In the genomic region with DNA sequence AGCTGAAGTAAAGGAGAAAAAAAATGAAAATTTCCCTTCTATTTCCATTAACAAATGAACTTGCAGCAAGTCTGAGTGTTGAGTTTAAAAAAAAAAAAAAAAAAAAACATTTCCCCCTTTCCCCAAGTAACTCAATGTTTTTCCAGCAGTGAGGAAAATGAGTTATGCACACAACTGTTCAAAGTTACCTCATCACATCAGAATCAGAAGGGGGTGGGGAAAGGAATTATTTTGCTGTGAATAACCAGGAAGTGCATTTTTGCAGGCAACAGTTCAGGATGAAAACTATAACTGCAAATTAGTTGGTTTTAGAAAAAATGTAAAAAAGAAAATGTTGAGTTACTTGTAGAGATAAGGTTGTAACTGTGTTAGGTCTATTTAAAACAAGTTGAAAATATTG, we compare ENCODE assay signal across 10 cellular contexts.
DNase-seq lines count a peak whose midpoint lies in the region; ATAC-seq, FAIRE-seq and TF ChIP-seq lines count a peak whose summit lies in the region.
"Had no signal": no experiment of that assay in that cellular context is flagged by ENCODE, and none has a peak within 500 bp of the region (broad histone marks: within the 10 kb centered on the region; RNA-seq: fewer than 3 reads in every experiment).

No MANE protein-coding gene starts in this region.

- H3K4me2 ChIP-seq in Karpas-422 (ENCODE audit: low read depth, low read length, poor library complexity, severe bottlenecking): no peak overlapping the region

- TF ChIP-seq POLR2A in stomach (IDR thresholded peaks at IDR 0.05): no peak

- H3K4me1 ChIP-seq in ACC112 (ENCODE audit: control insufficient read depth, insufficient read depth, low read length, unreplicated experiment) (peaks cover 31% of the 10 kb centered on the region), kidney (ENCODE audit: control insufficient read depth in 1 of 2, insufficient read depth in 1 of 2, low read depth in 1 of 2, low read length in 2 of 2) (peaks cover 0 to 6% of the 10 kb centered on the region in 2 donors), Karpas-422 (ENCODE audit: low read length) (peaks cover 5% of the 10 kb centered on the region; the same call in 1 of the 2 replicates), stomach (peaks cover 0 to 17% (median 6%) of the 10 kb centered on the region in 4 donors)

- no peak overlapping the region for H3K4me3 ChIP-seq in ACC112 (ENCODE audit: low read depth, low read length)
- H3K4me3 ChIP-seq in astrocyte of the cerebellum (ENCODE audit: low read depth, low read length): no peak overlapping the region
- H3K4me3 ChIP-seq in kidney (ENCODE audit: low read length in 2 of 2): no peak overlapping the region
- H3K4me3 ChIP-seq in Karpas-422 (ENCODE audit: low read length): no peak overlapping the region
- no peak overlapping the region for H3K4me3 ChIP-seq in stomach

- TF ChIP-seq EP300 in stomach (IDR thresholded peaks at IDR 0.05): no peak

- H3K27ac ChIP-seq in ACC112 (ENCODE audit: low read depth, low read length) (peak overlapping the region; percentile 45), kidney (ENCODE audit: low read depth in 2 of 2, low read length in 2 of 2) (no peak overlapping the region), Karpas-422 (ENCODE audit: low read length) (no peak overlapping the region), stomach (peak overlapping the region in 1 of 5 donors; percentile 11)
- H3K27ac ChIP-seq: VCaP had no signal

- peak; percentile 88 for FAIRE-seq in kidney (lab: Jason Lieb, UNC)

- no peak for TF ChIP-seq CTCF in astrocyte of the cerebellum (IDR thresholded peaks at IDR 0.05; ENCODE audit: low read depth, low read length, missing control alignments)
- no peak for TF ChIP-seq CTCF in kidney (IDR thresholded peaks at IDR 0.05; ENCODE audit: borderline replicate concordance, extremely low read depth, insufficient read depth)
- TF ChIP-seq CTCF in stomach (IDR thresholded peaks at IDR 0.05): no peak

- H2AFZ ChIP-seq in ACC112 (ENCODE audit: low read length, unreplicated experiment) (peak overlapping the region; percentile 54), Karpas-422 (ENCODE audit: low read length) (no peak overlapping the region)

- no peaks in the 10 kb centered on the region for H3K36me3 ChIP-seq in ACC112 (ENCODE audit: insufficient read depth, low read length)
- H3K36me3 ChIP-seq in kidney (ENCODE audit: control insufficient read depth in 1 of 2, insufficient read depth in 2 of 2, low read length in 2 of 2): no peaks in the 10 kb centered on the region
- no peaks in the 10 kb centered on the region for H3K36me3 ChIP-seq in Karpas-422 (ENCODE audit: insufficient read depth, low read length)
- H3K36me3 ChIP-seq in stomach: no peaks in the 10 kb centered on the region

- no peaks in the 10 kb centered on the region for H3K9me2 ChIP-seq in Karpas-422 (replicated peaks; ENCODE audit: insufficient read depth, low read length)

- intact Hi-C loops in kidney (cut with DNase I) (no loop called here), stomach (cut with DNase I; ENCODE audit: low total_unique reads) (no loop called here)

- H3K79me2 ChIP-seq in ACC112 (ENCODE audit: control insufficient read depth, insufficient read depth, low read length, unreplicated experiment) (no peaks in the 10 kb centered on the region), Karpas-422 (ENCODE audit: low read length) (no peaks in the 10 kb centered on the region)

- H3K9ac ChIP-seq in kidney (ENCODE audit: low read length in 2 of 2) (no peak overlapping the region), Karpas-422 (ENCODE audit: low read length) (no peak overlapping the region)

- no peak for ATAC-seq in HG02623 (IDR thresholded peaks at IDR 0.05; ENCODE audit: unreplicated experiment)

- H3K27me3 ChIP-seq in ACC112 (ENCODE audit: insufficient read depth, low read length) (no peaks in the 10 kb centered on the region), Karpas-422 (ENCODE audit: low read length) (no peaks in the 10 kb centered on the region), stomach (no peaks in the 10 kb centered on the region)

- H4K20me1 ChIP-seq in Karpas-422 (ENCODE audit: insufficient read depth, low read depth, low read length): no peaks in the 10 kb centered on the region

- in situ Hi-C loops in astrocyte of the cerebellum (cut with HindIII; ENCODE audit: low sequenced_read_pairs): no loop called here

- DNase-seq in HT1080 (ENCODE audit: low read depth) (peak; percentile 79), astrocyte of the cerebellum (ENCODE audit: low read depth) (peak; percentile 89), kidney (no peak), Karpas-422 (no peak), mucosa of gallbladder (ENCODE audit: low spot score) (no peak), stomach (no peak)
- DNase-seq: CD8-positive, alpha-beta memory T cell had no signal

- H3K9me3 ChIP-seq in kidney (ENCODE audit: control insufficient read depth in 1 of 2, low read length in 2 of 2): no peaks in the 10 kb centered on the region
- H3K9me3 ChIP-seq in Karpas-422 (ENCODE audit: low read length): no peaks in the 10 kb centered on the region
- no peaks in the 10 kb centered on the region for H3K9me3 ChIP-seq in stomach

Comparison
In these comparisons a context has a peak if more than half of its experiments do, and no peak if none do; other contexts are left out.
1. DNase-seq: peak in HT1080 (single experiment) and astrocyte of the cerebellum (single experiment); none in kidney (single experiment), Karpas-422 (single experiment), mucosa of gallbladder (single experiment) and stomach (single experiment).